ENCODE assay signal across 1 cellular context in genomic region chr12:132600048-132601032, GRCh38.
A peak's percentile ranks its signal among the peaks of the same experiment; 100 is the strongest.
TF ChIP-seq lines count a peak whose summit lies in the region.

No MANE protein-coding gene starts in this region.

TF ChIP-seq in HepG2, 621 proteins besides CTCF, POLR2A, EP300 and RAD21 (continued from another document and continues in another):
- TF ChIP-seq, protein P1, sequence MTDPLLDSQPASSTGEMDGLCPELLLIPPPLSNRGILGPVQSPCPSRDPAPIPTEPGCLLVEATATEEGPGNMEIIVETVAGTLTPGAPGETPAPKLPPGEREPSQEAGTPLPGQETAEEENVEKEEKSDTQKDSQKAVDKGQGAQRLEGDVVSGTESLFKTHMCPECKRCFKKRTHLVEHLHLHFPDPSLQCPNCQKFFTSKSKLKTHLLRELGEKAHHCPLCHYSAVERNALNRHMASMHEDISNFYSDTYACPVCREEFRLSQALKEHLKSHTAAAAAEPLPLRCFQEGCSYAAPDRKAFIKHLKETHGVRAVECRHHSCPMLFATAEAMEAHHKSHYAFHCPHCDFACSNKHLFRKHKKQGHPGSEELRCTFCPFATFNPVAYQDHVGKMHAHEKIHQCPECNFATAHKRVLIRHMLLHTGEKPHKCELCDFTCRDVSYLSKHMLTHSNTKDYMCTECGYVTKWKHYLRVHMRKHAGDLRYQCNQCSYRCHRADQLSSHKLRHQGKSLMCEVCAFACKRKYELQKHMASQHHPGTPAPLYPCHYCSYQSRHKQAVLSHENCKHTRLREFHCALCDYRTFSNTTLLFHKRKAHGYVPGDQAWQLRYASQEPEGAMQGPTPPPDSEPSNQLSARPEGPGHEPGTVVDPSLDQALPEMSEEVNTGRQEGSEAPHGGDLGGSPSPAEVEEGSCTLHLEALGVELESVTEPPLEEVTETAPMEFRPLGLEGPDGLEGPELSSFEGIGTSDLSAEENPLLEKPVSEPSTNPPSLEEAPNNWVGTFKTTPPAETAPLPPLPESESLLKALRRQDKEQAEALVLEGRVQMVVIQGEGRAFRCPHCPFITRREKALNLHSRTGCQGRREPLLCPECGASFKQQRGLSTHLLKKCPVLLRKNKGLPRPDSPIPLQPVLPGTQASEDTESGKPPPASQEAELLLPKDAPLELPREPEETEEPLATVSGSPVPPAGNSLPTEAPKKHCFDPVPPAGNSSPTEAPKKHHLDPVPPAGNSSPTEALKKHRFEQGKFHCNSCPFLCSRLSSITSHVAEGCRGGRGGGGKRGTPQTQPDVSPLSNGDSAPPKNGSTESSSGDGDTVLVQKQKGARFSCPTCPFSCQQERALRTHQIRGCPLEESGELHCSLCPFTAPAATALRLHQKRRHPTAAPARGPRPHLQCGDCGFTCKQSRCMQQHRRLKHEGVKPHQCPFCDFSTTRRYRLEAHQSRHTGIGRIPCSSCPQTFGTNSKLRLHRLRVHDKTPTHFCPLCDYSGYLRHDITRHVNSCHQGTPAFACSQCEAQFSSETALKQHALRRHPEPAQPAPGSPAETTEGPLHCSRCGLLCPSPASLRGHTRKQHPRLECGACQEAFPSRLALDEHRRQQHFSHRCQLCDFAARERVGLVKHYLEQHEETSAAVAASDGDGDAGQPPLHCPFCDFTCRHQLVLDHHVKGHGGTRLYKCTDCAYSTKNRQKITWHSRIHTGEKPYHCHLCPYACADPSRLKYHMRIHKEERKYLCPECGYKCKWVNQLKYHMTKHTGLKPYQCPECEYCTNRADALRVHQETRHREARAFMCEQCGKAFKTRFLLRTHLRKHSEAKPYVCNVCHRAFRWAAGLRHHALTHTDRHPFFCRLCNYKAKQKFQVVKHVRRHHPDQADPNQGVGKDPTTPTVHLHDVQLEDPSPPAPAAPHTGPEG (CRISPR knock-in tag; IDR thresholded peaks at IDR 0.05): no peak
- no peak for TF ChIP-seq ZNF343 (CRISPR knock-in tag; IDR thresholded peaks at IDR 0.05)
- TF ChIP-seq MYC (CRISPR knock-in tag; IDR thresholded peaks at IDR 0.05; ENCODE audit: borderline replicate concordance): peak; percentile 46; the same call in 1 of the 2 replicates
- TF ChIP-seq BATF2 (CRISPR knock-in tag; IDR thresholded peaks at IDR 0.05): no peak
- peak; percentile 73 for TF ChIP-seq IRF2 (CRISPR knock-in tag; IDR thresholded peaks at IDR 0.05)
- TF ChIP-seq, protein P2, sequence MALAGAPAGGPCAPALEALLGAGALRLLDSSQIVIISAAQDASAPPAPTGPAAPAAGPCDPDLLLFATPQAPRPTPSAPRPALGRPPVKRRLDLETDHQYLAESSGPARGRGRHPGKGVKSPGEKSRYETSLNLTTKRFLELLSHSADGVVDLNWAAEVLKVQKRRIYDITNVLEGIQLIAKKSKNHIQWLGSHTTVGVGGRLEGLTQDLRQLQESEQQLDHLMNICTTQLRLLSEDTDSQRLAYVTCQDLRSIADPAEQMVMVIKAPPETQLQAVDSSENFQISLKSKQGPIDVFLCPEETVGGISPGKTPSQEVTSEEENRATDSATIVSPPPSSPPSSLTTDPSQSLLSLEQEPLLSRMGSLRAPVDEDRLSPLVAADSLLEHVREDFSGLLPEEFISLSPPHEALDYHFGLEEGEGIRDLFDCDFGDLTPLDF (CRISPR knock-in tag; IDR thresholded peaks at IDR 0.05): no peak
- TF ChIP-seq ZNF616 (CRISPR knock-in tag; IDR thresholded peaks at IDR 0.05; ENCODE audit: low read depth): no peak
- 0 out of 2 replicates have a peak, but pooled peaks have one; percentile 29 for TF ChIP-seq ZNF205 (CRISPR knock-in tag; IDR thresholded peaks at IDR 0.05)
- TF ChIP-seq ZNF296 (CRISPR knock-in tag; conservative IDR thresholded peaks at IDR 0.05): no peak
- TF ChIP-seq, protein P3, sequence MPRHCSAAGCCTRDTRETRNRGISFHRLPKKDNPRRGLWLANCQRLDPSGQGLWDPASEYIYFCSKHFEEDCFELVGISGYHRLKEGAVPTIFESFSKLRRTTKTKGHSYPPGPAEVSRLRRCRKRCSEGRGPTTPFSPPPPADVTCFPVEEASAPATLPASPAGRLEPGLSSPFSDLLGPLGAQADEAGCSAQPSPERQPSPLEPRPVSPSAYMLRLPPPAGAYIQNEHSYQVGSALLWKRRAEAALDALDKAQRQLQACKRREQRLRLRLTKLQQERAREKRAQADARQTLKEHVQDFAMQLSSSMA (CRISPR knock-in tag; IDR thresholded peaks at IDR 0.05): no peak
- TF ChIP-seq, protein P4, sequence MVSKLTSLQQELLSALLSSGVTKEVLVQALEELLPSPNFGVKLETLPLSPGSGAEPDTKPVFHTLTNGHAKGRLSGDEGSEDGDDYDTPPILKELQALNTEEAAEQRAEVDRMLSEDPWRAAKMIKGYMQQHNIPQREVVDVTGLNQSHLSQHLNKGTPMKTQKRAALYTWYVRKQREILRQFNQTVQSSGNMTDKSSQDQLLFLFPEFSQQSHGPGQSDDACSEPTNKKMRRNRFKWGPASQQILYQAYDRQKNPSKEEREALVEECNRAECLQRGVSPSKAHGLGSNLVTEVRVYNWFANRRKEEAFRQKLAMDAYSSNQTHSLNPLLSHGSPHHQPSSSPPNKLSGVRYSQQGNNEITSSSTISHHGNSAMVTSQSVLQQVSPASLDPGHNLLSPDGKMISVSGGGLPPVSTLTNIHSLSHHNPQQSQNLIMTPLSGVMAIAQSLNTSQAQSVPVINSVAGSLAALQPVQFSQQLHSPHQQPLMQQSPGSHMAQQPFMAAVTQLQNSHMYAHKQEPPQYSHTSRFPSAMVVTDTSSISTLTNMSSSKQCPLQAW (CRISPR knock-in tag; IDR thresholded peaks at IDR 0.05): 0 out of 2 replicates have a peak, but pooled peaks have one; percentile 45
- no peak for TF ChIP-seq PRPF4 (IDR thresholded peaks at IDR 0.05; ENCODE audit: low read depth, low read length, poor library complexity, severe bottlenecking)
- TF ChIP-seq KDM6A (CRISPR knock-in tag; IDR thresholded peaks at IDR 0.05; ENCODE audit: low read depth): no peak
- TF ChIP-seq ZSCAN12 (CRISPR knock-in tag; IDR thresholded peaks at IDR 0.05): no peak
- TF ChIP-seq, protein P5, sequence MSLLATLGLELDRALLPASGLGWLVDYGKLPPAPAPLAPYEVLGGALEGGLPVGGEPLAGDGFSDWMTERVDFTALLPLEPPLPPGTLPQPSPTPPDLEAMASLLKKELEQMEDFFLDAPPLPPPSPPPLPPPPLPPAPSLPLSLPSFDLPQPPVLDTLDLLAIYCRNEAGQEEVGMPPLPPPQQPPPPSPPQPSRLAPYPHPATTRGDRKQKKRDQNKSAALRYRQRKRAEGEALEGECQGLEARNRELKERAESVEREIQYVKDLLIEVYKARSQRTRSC (CRISPR knock-in tag; IDR thresholded peaks at IDR 0.05; ENCODE audit: low read depth): no peak
- TF ChIP-seq HDAC2 (CRISPR knock-in tag; IDR thresholded peaks at IDR 0.05): peak; percentile 62; the same call in 1 of the 2 replicates
- no peak for TF ChIP-seq HES4 (CRISPR knock-in tag; IDR thresholded peaks at IDR 0.05; ENCODE audit: borderline replicate concordance)
- peak; percentile 35; the same call in 1 of the 2 replicates for TF ChIP-seq TBX2 (CRISPR knock-in tag; IDR thresholded peaks at IDR 0.05; ENCODE audit: borderline replicate concordance)
- no peak for TF ChIP-seq CCDC6 (CRISPR knock-in tag; IDR thresholded peaks at IDR 0.05)
- no peak for TF ChIP-seq ZNF569 (CRISPR knock-in tag; IDR thresholded peaks at IDR 0.05; ENCODE audit: borderline replicate concordance)
- no peak for TF ChIP-seq HNF1A (IDR thresholded peaks at IDR 0.05; ENCODE audit: low read depth)
- TF ChIP-seq HNF1A (CRISPR knock-in tag; IDR thresholded peaks at IDR 0.05; ENCODE audit: borderline replicate concordance): no peak
- no peak for TF ChIP-seq GTF3A (CRISPR knock-in tag; conservative IDR thresholded peaks at IDR 0.05)
- no peak for TF ChIP-seq ASH2L (IDR thresholded peaks at IDR 0.05; ENCODE audit: insufficient read length, low read depth, low read length)
- TF ChIP-seq UBTF (CRISPR knock-in tag; IDR thresholded peaks at IDR 0.05): peak; percentile 62; the same call in 1 of the 2 replicates
- TF ChIP-seq, protein P6, sequence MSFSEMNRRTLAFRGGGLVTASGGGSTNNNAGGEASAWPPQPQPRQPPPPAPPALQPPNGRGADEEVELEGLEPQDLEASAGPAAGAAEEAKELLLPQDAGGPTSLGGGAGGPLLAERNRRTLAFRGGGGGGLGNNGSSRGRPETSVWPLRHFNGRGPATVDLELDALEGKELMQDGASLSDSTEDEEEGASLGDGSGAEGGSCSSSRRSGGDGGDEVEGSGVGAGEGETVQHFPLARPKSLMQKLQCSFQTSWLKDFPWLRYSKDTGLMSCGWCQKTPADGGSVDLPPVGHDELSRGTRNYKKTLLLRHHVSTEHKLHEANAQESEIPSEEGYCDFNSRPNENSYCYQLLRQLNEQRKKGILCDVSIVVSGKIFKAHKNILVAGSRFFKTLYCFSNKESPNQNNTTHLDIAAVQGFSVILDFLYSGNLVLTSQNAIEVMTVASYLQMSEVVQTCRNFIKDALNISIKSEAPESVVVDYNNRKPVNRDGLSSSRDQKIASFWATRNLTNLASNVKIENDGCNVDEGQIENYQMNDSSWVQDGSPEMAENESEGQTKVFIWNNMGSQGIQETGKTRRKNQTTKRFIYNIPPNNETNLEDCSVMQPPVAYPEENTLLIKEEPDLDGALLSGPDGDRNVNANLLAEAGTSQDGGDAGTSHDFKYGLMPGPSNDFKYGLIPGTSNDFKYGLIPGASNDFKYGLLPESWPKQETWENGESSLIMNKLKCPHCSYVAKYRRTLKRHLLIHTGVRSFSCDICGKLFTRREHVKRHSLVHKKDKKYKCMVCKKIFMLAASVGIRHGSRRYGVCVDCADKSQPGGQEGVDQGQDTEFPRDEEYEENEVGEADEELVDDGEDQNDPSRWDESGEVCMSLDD (CRISPR knock-in tag; IDR thresholded peaks at IDR 0.05; ENCODE audit: borderline replicate concordance): no peak
- peak; percentile 80 for TF ChIP-seq ZNF891 (CRISPR knock-in tag; IDR thresholded peaks at IDR 0.05)
- no peak for TF ChIP-seq PPARG (CRISPR knock-in tag; conservative IDR thresholded peaks at IDR 0.05)
- 0 out of 2 replicates have a peak, but pooled peaks have one; percentile 19 for TF ChIP-seq CBFB (CRISPR knock-in tag; IDR thresholded peaks at IDR 0.05)
- TF ChIP-seq KLF13 (CRISPR knock-in tag; IDR thresholded peaks at IDR 0.05): no peak
- no peak for TF ChIP-seq SP5 (CRISPR knock-in tag; IDR thresholded peaks at IDR 0.05; ENCODE audit: borderline replicate concordance, low read depth)
- TF ChIP-seq, protein P7, sequence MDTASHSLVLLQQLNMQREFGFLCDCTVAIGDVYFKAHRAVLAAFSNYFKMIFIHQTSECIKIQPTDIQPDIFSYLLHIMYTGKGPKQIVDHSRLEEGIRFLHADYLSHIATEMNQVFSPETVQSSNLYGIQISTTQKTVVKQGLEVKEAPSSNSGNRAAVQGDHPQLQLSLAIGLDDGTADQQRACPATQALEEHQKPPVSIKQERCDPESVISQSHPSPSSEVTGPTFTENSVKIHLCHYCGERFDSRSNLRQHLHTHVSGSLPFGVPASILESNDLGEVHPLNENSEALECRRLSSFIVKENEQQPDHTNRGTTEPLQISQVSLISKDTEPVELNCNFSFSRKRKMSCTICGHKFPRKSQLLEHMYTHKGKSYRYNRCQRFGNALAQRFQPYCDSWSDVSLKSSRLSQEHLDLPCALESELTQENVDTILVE (CRISPR knock-in tag; IDR thresholded peaks at IDR 0.05): 0 out of 2 replicates have a peak, but pooled peaks have one; percentile 27
- no peak for TF ChIP-seq ESRRA (CRISPR knock-in tag; IDR thresholded peaks at IDR 0.05; ENCODE audit: low read depth)
- TF ChIP-seq, protein P8, sequence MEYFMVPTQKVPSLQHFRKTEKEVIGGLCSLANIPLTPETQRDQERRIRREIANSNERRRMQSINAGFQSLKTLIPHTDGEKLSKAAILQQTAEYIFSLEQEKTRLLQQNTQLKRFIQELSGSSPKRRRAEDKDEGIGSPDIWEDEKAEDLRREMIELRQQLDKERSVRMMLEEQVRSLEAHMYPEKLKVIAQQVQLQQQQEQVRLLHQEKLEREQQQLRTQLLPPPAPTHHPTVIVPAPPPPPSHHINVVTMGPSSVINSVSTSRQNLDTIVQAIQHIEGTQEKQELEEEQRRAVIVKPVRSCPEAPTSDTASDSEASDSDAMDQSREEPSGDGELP (IDR thresholded peaks at IDR 0.05; ENCODE audit: borderline replicate concordance, low read depth): peak; percentile 17; the same call in 1 of the 2 replicates
- peak; percentile 22; the same call in 1 of the 2 replicates for TF ChIP-seq ZNF354B (CRISPR knock-in tag; IDR thresholded peaks at IDR 0.05)
